In the genomic region with DNA sequence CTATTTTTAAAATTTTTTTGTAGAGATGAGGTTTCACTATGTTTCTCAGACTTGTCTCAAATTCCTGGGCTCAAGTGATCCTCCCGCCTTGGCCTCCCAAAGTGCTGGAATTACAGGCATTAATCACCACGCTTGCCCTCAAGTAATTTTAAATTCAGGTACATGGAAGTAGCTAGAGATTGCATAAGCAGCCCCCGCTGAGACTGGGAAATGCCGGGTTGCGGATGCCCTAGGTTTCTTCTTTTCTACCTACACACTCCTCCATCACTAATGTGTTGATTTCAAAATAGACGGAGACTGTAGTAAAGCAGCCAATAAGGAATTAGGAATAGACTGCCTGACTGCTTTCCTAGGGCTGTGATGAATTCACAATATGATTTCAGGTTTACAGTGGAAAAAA, we compare ENCODE assay signal across 19 cellular contexts.
"Had no signal": no experiment of that assay in that cellular context is flagged by ENCODE, and none has a peak within 500 bp of the region (broad histone marks: within the 10 kb centered on the region; RNA-seq: fewer than 3 reads in every experiment).

No MANE protein-coding gene starts in this region.

- H3K9me3 ChIP-seq: left ventricle myocardium inferior, pancreas, upper lobe of left lung, vagina had no signal

- H3K4me3 Mint-ChIP-seq: activated naive CD8-positive, alpha-beta T cell treated with anti-CD3 and anti-CD28 coated beads, Interleukin-2, amount 10 ng/mL, durations not matched to agents 7 days and 5 days; activated T-cell treated with anti-CD3 and anti-CD28 coated beads, Interleukin-2, amount 50 U/mL, for 72 hours; naive B cell; nephron progenitor cell had no signal

- H3K4me3 ChIP-seq: left ventricle myocardium inferior, pancreas, upper lobe of left lung, vagina had no signal

- H3K9me3 Mint-ChIP-seq: activated naive CD8-positive, alpha-beta T cell treated with anti-CD3 and anti-CD28 coated beads, Interleukin-2, amount 10 ng/mL, durations not matched to agents 7 days and 5 days; activated T-cell treated with anti-CD3 and anti-CD28 coated beads, Interleukin-2, amount 50 U/mL, for 72 hours; naive B cell; nephron progenitor cell had no signal

- ATAC-seq: activated T-cell treated with anti-CD3 and anti-CD28 coated beads, Interleukin-2, amount 50 U/mL, for 72 hours; foreskin keratinocyte; right cardiac atrium had no signal

- DNase-seq: activated CD4-positive, alpha-beta T cell treated with anti-CD3 and anti-CD28 coated beads for 4 hours; activated CD4-positive, alpha-beta T cell treated with anti-CD3 and anti-CD28 coated beads, Interleukin-2, amount 50 U/mL, for 4 hours; activated effector memory CD4-positive, alpha-beta T cell treated with Interleukin-2 at 50 U/mL for 16 hours; activated naive CD4-positive, alpha-beta T cell treated with Interleukin-2 at 50 U/mL for 16 hours; activated naive CD8-positive, alpha-beta T cell treated with anti-CD3 and anti-CD28 coated beads, Interleukin-2, amount 10 ng/mL, durations not matched to agents 7 days and 5 days; activated T-cell treated with anti-CD3 and anti-CD28 coated beads for 4 hours; activated T-cell treated with anti-CD3 and anti-CD28 coated beads, Interleukin-2, amount 50 U/mL, for 72 hours; amniotic stem cell; foreskin keratinocyte; islet precursor cell; left ventricle myocardium inferior; naive B cell; nephron progenitor cell; pancreas; right cardiac atrium; stimulated activated CD4-positive, alpha-beta T cell treated with anti-CD3 and anti-CD28 coated beads, Interleukin-2, amount 100 ng/mL, for 48 hours; stimulated activated naive CD4-positive, alpha-beta T cell treated with Interleukin-2 at 50 U/mL for 16 hours; upper lobe of left lung had no signal

- H3K4me1 Mint-ChIP-seq: activated naive CD8-positive, alpha-beta T cell treated with anti-CD3 and anti-CD28 coated beads, Interleukin-2, amount 10 ng/mL, durations not matched to agents 7 days and 5 days; naive B cell; nephron progenitor cell had no signal

- H3K27ac Mint-ChIP-seq: activated naive CD8-positive, alpha-beta T cell treated with anti-CD3 and anti-CD28 coated beads, Interleukin-2, amount 10 ng/mL, durations not matched to agents 7 days and 5 days; activated T-cell treated with anti-CD3 and anti-CD28 coated beads, Interleukin-2, amount 50 U/mL, for 72 hours; naive B cell; nephron progenitor cell had no signal

- H3K27me3 Mint-ChIP-seq: activated naive CD8-positive, alpha-beta T cell treated with anti-CD3 and anti-CD28 coated beads, Interleukin-2, amount 10 ng/mL, durations not matched to agents 7 days and 5 days; naive B cell had no signal

- H3K4me1 ChIP-seq: upper lobe of left lung had no signal

- H3K36me3 Mint-ChIP-seq: activated naive CD8-positive, alpha-beta T cell treated with anti-CD3 and anti-CD28 coated beads, Interleukin-2, amount 10 ng/mL, durations not matched to agents 7 days and 5 days had no signal

- H3K27ac ChIP-seq: foreskin keratinocyte, left ventricle myocardium inferior, pancreas, upper lobe of left lung, vagina had no signal

- H3K27me3 ChIP-seq: foreskin keratinocyte, pancreas, upper lobe of left lung, vagina had no signal
